Comparison of ENCODE assay signal across 23 cellular contexts in the genomic region with DNA sequence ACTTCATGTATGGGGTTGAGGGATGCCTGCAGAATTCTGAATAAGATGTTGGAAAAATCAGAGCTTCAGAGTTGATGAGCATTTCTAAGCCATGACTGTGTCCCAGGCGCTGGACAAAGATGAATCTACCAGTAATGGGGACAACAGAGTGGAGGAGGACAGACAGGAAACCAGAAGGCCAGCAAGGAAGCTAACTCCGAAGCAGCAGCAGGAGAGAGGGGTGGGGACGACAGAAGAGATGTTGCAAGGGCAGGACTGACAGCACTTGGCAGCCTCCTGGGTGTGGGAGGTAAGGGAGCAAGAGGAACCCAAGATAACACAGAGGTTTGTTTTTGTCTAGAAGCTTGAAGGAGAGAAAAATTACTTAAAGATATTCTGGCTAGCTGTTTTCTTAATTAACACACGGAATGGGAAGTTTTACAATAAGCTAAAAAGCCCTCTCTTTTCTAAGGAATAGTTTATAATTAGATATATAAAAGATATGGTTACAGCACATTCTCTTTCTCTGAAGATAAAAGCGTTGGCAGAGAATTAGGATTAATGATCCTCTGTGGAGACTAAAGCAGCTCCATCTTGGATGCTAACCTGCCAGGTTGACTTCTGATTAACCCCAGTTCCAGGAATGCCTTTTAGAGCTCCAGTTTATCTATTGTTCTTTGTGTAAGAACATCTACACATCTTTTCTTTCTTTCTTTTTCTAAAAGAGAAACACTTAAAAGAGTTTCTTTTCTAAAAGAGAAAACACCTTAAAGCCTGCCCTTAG.
A peak's percentile ranks its signal among the peaks of the same experiment; 100 is the strongest.
DNase-seq lines count a peak whose midpoint lies in the region; ATAC-seq, FAIRE-seq and TF ChIP-seq lines count a peak whose summit lies in the region.
"Had no signal": no experiment of that assay in that cellular context is flagged by ENCODE, and none has a peak within 500 bp of the region (broad histone marks: within the 10 kb centered on the region; RNA-seq: fewer than 3 reads in every experiment).

No MANE protein-coding gene starts in this region.

- TF ChIP-seq CTCF in activated CD8-positive, alpha-beta T cell treated with anti-CD3 and anti-CD28 coated beads for 36 hours (IDR thresholded peaks at IDR 0.05): no peak
- TF ChIP-seq CTCF in astrocyte (IDR thresholded peaks at IDR 0.05; ENCODE audit: insufficient read depth, low read depth, low read length) (no peak), tibial artery (IDR thresholded peaks at IDR 0.05) (no peak)

- peaks cover 13% of the 10 kb centered on the region for H3K4me1 ChIP-seq in astrocyte (ENCODE audit: insufficient read depth, low read length)
- H3K4me1 ChIP-seq in tibial artery: peaks cover 0 to 51% (median 30%) of the 10 kb centered on the region in 4 donors
- H3K4me1 ChIP-seq: BLaER1, colonic mucosa, HAP-1 had no signal

- H3K9me3 ChIP-seq in astrocyte (ENCODE audit: insufficient read depth, low read depth, low read length) (no peaks in the 10 kb centered on the region), tibial artery (no peaks in the 10 kb centered on the region)
- H3K9me3 ChIP-seq: BLaER1, colonic mucosa, HAP-1, stomach had no signal

- H3K27ac ChIP-seq in astrocyte (ENCODE audit: low read depth, low read length): no peak overlapping the region
- H3K27ac ChIP-seq in tibial artery: peak overlapping the region; percentile 88 to 89
- H3K27ac ChIP-seq: BLaER1, colonic mucosa, WERI-Rb-1 had no signal

- peak; percentile 8 for DNase-seq in activated CD8-positive, alpha-beta T cell treated with anti-CD3 and anti-CD28 coated beads, Interleukin-2, amount 10 ng/mL, durations not matched to agents 7 days and 5 days
- DNase-seq in activated CD8-positive, alpha-beta T cell treated with anti-CD3 and anti-CD28 coated beads for 36 hours: no peak
- peak; percentile 78 for DNase-seq in astrocyte (ENCODE audit: low read depth)
- DNase-seq in left cardiac atrium: peak; percentile 77
- DNase-seq in tibial artery: no peak
- no peak for DNase-seq in foreskin melanocyte
- DNase-seq: activated naive CD4-positive, alpha-beta T cell treated with anti-CD3 and anti-CD28 coated beads for 36 hours; colonic mucosa; KG1; NCI-H1048; NCI-H510A treated with DMSO at 0.1 percent for 48 hours; RPMI8226; stimulated activated CD4-positive, alpha-beta T cell treated with anti-CD3 and anti-CD28 coated beads, Interleukin-4, amount 100 ng/mL, for 24 hours; stomach; WERI-Rb-1 had no signal

- POLR2A ChIA-PET in activated CD8-positive, alpha-beta T cell treated with anti-CD3 and anti-CD28 coated beads, Interleukin-2, amount 10 ng/mL, durations not matched to agents 7 days and 5 days (lab: Charles Lee): interaction anchor here (0.6 kb wide), 1 partner anchor 42 kb away, joined by 3 read pairs; no protein-coding TSS in a partner anchor
- POLR2A ChIA-PET in activated CD8-positive, alpha-beta T cell treated with anti-CD3 and anti-CD28 coated beads for 36 hours (lab: Charles Lee): no interaction called here

- no peak overlapping the region for H3K27ac Mint-ChIP-seq in activated CD8-positive, alpha-beta T cell treated with anti-CD3 and anti-CD28 coated beads, Interleukin-2, amount 10 ng/mL, durations not matched to agents 7 days and 5 days
- H3K27ac Mint-ChIP-seq in activated CD8-positive, alpha-beta T cell treated with anti-CD3 and anti-CD28 coated beads for 36 hours: no peak overlapping the region
- no peak overlapping the region for H3K27ac Mint-ChIP-seq in astrocyte (ENCODE audit: unreplicated experiment)
- H3K27ac Mint-ChIP-seq: activated naive CD4-positive, alpha-beta T cell treated with anti-CD3 and anti-CD28 coated beads for 36 hours; progenitor cell of endocrine pancreas had no signal

- no peaks in the 10 kb centered on the region for H4K20me1 ChIP-seq in astrocyte (ENCODE audit: insufficient read depth, low read length)
- H4K20me1 ChIP-seq: BLaER1 had no signal

- H3K36me3 ChIP-seq in astrocyte (ENCODE audit: insufficient read depth, low read length) (no peaks in the 10 kb centered on the region), tibial artery (no peaks in the 10 kb centered on the region)
- H3K36me3 ChIP-seq: BLaER1, colonic mucosa, HAP-1, stomach, WERI-Rb-1 had no signal

- no peak for FAIRE-seq in astrocyte (lab: Jason Lieb, UNC)
- FAIRE-seq: A204.1, D721Med, frontal cortex had no signal

- H3K4me3 ChIP-seq in astrocyte (ENCODE audit: insufficient read depth, low read depth, low read length) (no peak overlapping the region), tibial artery (no peak overlapping the region)
- H3K4me3 ChIP-seq: BLaER1, colonic mucosa, HAP-1, stomach had no signal

- ATAC-seq in activated CD8-positive, alpha-beta T cell treated with anti-CD3 and anti-CD28 coated beads, Interleukin-2, amount 10 ng/mL, durations not matched to agents 7 days and 5 days: no peak
- ATAC-seq in activated CD8-positive, alpha-beta T cell treated with anti-CD3 and anti-CD28 coated beads for 36 hours: no peak
- ATAC-seq in left cardiac atrium: peak in 1 of 2 donors; percentile 80
- ATAC-seq in GM21381 (IDR thresholded peaks at IDR 0.05; ENCODE audit: unreplicated experiment): no peak
- ATAC-seq in HG03378 (IDR thresholded peaks at IDR 0.05; ENCODE audit: unreplicated experiment): no peak

- H3K9me3 Mint-ChIP-seq in activated CD8-positive, alpha-beta T cell treated with anti-CD3 and anti-CD28 coated beads, Interleukin-2, amount 10 ng/mL, durations not matched to agents 7 days and 5 days (ENCODE audit: insufficient read depth): no peaks in the 10 kb centered on the region
- H3K9me3 Mint-ChIP-seq in activated CD8-positive, alpha-beta T cell treated with anti-CD3 and anti-CD28 coated beads for 36 hours: no peaks in the 10 kb centered on the region
- no peaks in the 10 kb centered on the region for H3K9me3 Mint-ChIP-seq in astrocyte (ENCODE audit: unreplicated experiment)
- H3K9me3 Mint-ChIP-seq: activated naive CD4-positive, alpha-beta T cell treated with anti-CD3 and anti-CD28 coated beads for 36 hours had no signal

- peaks cover 28% of the 10 kb centered on the region for H3K27me3 Mint-ChIP-seq in activated CD8-positive, alpha-beta T cell treated with anti-CD3 and anti-CD28 coated beads, Interleukin-2, amount 10 ng/mL, durations not matched to agents 7 days and 5 days (ENCODE audit: low read depth)
- peaks cover 13% of the 10 kb centered on the region for H3K27me3 Mint-ChIP-seq in activated CD8-positive, alpha-beta T cell treated with anti-CD3 and anti-CD28 coated beads for 36 hours
- no peaks in the 10 kb centered on the region for H3K27me3 Mint-ChIP-seq in astrocyte (ENCODE audit: low read depth, unreplicated experiment)

- intact Hi-C loops in activated CD8-positive, alpha-beta T cell treated with anti-CD3 and anti-CD28 coated beads for 36 hours (cut with micrococcal nuclease): no loop called here
- intact Hi-C loops in left cardiac atrium (cut with DNase I): no loop called here
- intact Hi-C loops in tibial artery (cut with DNase I; ENCODE audit: low total_unique reads): loop anchor here (5.0 kb wide), 1 partner anchor 91 kb away; a partner anchor contains a TSS

- CTCF ChIA-PET in activated CD8-positive, alpha-beta T cell treated with anti-CD3 and anti-CD28 coated beads, Interleukin-2, amount 10 ng/mL, durations not matched to agents 7 days and 5 days (lab: Charles Lee): interaction anchor here (0.8 to 3.9 kb wide), 5 partner anchors 25 to 197 kb away, joined by 3 to 17 read pairs (median 5); no protein-coding TSS in a partner anchor
- CTCF ChIA-PET in activated CD8-positive, alpha-beta T cell treated with anti-CD3 and anti-CD28 coated beads for 36 hours (lab: Charles Lee): interaction anchor here (0.8 to 3.0 kb wide), 3 partner anchors 56 to 163 kb away, joined by 3 to 11 read pairs (median 11); no protein-coding TSS in a partner anchor

- H3K79me2 ChIP-seq in astrocyte (ENCODE audit: insufficient read depth, low read length): no peaks in the 10 kb centered on the region

- no peak overlapping the region for H3K4me2 ChIP-seq in astrocyte (ENCODE audit: low read length)
- H3K4me2 ChIP-seq: BLaER1 had no signal

- no peak overlapping the region for H2AFZ ChIP-seq in astrocyte (ENCODE audit: low read depth, low read length)

- H3K4me1 Mint-ChIP-seq in activated CD8-positive, alpha-beta T cell treated with anti-CD3 and anti-CD28 coated beads, Interleukin-2, amount 10 ng/mL, durations not matched to agents 7 days and 5 days (ENCODE audit: low read depth): peaks cover 29% of the 10 kb centered on the region
- peaks cover 3% of the 10 kb centered on the region for H3K4me1 Mint-ChIP-seq in activated CD8-positive, alpha-beta T cell treated with anti-CD3 and anti-CD28 coated beads for 36 hours (ENCODE audit: low read depth)
- peaks cover 28% of the 10 kb centered on the region for H3K4me1 Mint-ChIP-seq in astrocyte (ENCODE audit: low read depth, unreplicated experiment)

- no peaks in the 10 kb centered on the region for H3K27me3 ChIP-seq in astrocyte (ENCODE audit: insufficient read depth, low read length)
- no peaks in the 10 kb centered on the region for H3K27me3 ChIP-seq in tibial artery
- H3K27me3 ChIP-seq: BLaER1, colonic mucosa, stomach had no signal

- peaks cover 2% of the 10 kb centered on the region for H3K36me3 Mint-ChIP-seq in activated CD8-positive, alpha-beta T cell treated with anti-CD3 and anti-CD28 coated beads, Interleukin-2, amount 10 ng/mL, durations not matched to agents 7 days and 5 days (ENCODE audit: low read depth)
- no peaks in the 10 kb centered on the region for H3K36me3 Mint-ChIP-seq in activated CD8-positive, alpha-beta T cell treated with anti-CD3 and anti-CD28 coated beads for 36 hours (ENCODE audit: low read depth)
- no peaks in the 10 kb centered on the region for H3K36me3 Mint-ChIP-seq in astrocyte (ENCODE audit: low read depth, unreplicated experiment)

- no peak overlapping the region for H3K4me3 Mint-ChIP-seq in activated CD8-positive, alpha-beta T cell treated with anti-CD3 and anti-CD28 coated beads, Interleukin-2, amount 10 ng/mL, durations not matched to agents 7 days and 5 days
- H3K4me3 Mint-ChIP-seq in activated CD8-positive, alpha-beta T cell treated with anti-CD3 and anti-CD28 coated beads for 36 hours: no peak overlapping the region
- H3K4me3 Mint-ChIP-seq in astrocyte (ENCODE audit: unreplicated experiment): no peak overlapping the region
- H3K4me3 Mint-ChIP-seq: activated naive CD4-positive, alpha-beta T cell treated with anti-CD3 and anti-CD28 coated beads for 36 hours had no signal

- no peak overlapping the region for H3K9ac ChIP-seq in astrocyte (ENCODE audit: low read length)
- H3K9ac ChIP-seq: BLaER1 had no signal

Comparison
In these comparisons a context has a peak if more than half of its experiments do, and no peak if none do; other contexts are left out.
1. DNase-seq: peak in activated CD8-positive, alpha-beta T cell treated with anti-CD3 and anti-CD28 coated beads, Interleukin-2, amount 10 ng/mL, durations not matched to agents 7 days and 5 days (single experiment), astrocyte (single experiment) and left cardiac atrium (single experiment); none in activated CD8-positive, alpha-beta T cell treated with anti-CD3 and anti-CD28 coated beads for 36 hours (single experiment), tibial artery (0 of 2) and foreskin melanocyte (single experiment).